12 cellular contexts compared by ENCODE assay signal in the genomic region with DNA sequence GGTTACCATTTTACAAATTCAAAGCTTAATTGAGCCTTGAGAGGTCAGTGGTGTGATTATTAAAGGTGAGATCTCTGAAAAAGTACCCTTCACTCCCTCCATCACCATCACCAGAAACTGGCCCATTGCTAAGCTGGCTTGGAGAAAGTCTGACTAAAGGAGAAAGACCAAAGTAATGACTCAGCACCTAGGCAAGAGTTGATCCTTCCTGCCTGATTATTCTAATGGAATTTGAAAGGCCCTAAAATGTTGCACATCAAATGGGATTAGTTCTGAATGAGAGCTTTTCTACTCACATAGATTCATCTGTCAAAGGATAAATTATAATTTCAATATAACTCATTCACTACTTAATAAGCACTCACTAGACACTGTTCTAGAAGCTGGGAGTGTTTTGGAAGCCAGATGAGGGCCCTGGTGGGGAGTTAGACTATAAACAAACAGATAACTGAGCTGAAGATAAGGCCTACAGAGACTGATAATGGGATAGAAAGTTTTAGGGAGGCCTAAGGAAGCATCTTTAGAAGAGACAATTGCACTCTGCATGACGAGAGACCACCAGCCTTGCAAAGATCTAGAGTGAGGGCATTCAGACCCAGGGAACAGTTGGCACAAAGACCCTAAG.
DNase-seq lines count a peak whose midpoint lies in the region; ATAC-seq, FAIRE-seq and TF ChIP-seq lines count a peak whose summit lies in the region.
"Had no signal": no experiment of that assay in that cellular context is flagged by ENCODE, and none has a peak within 500 bp of the region (broad histone marks: within the 10 kb centered on the region; RNA-seq: fewer than 3 reads in every experiment).

No MANE protein-coding gene starts in this region.

- H4K20me1 ChIP-seq in H9 (ENCODE audit: control insufficient read depth, insufficient read depth, insufficient read length) = no peaks in the 10 kb centered on the region

- H3K9ac ChIP-seq in H9 (ENCODE audit: extremely low read depth, insufficient read length, low read length) (no peak overlapping the region), mesenchymal stem cell (ENCODE audit: low read length) (no peak overlapping the region)

- H3K14ac ChIP-seq in H9 (ENCODE audit: insufficient read depth, low read length) (no peak overlapping the region; the same call in 1 of the 2 replicates), mesenchymal stem cell (ENCODE audit: low read length in 2 of 2) (no peak overlapping the region)

- H2BK15ac ChIP-seq in H9 (ENCODE audit: low read depth, low read length) (no peak overlapping the region), mesenchymal stem cell (ENCODE audit: low read depth, poor library complexity, severe bottlenecking) (no peak overlapping the region)

- H2BK12ac ChIP-seq in H9 (ENCODE audit: insufficient read length, low read depth, low read length) = no peak overlapping the region
- H2BK12ac ChIP-seq in mesenchymal stem cell (ENCODE audit: low read length in 2 of 2) = peak overlapping the region in 1 of 2 experiments; percentile 77

- H2BK120ac ChIP-seq in H9 (ENCODE audit: low read depth, low read length, poor library complexity, severe bottlenecking) (no peak overlapping the region), mesenchymal stem cell (ENCODE audit: low read depth, low read length) (no peak overlapping the region)

- H3K4me1 ChIP-seq in A549 (peaks cover 14% of the 10 kb centered on the region; the same call in 2 of the 3 replicates), H9 (ENCODE audit: insufficient read depth, low read length) (no peaks in the 10 kb centered on the region; the same call in 1 of the 2 replicates), mesenchymal stem cell (ENCODE audit: control insufficient read depth, insufficient read depth, low read depth, low read length) (peaks cover 2% of the 10 kb centered on the region)

- no peak overlapping the region for H2BK5ac ChIP-seq in H9 (ENCODE audit: insufficient read length, low read length)
- H2BK5ac ChIP-seq in mesenchymal stem cell (ENCODE audit: low read depth, low read length, poor library complexity, severe bottlenecking) = no peak overlapping the region

- H3K4me1 Mint-ChIP-seq in H9 = peaks cover 14 to 24% of the 10 kb centered on the region in 2 experiments

- H4K8ac ChIP-seq in H9 (replicated peaks; ENCODE audit: insufficient read length, low read depth, low read length) (no peak overlapping the region), mesenchymal stem cell (ENCODE audit: low read length) (no peak overlapping the region)

- H3K79me1 ChIP-seq in H9 (ENCODE audit: insufficient read depth, low read depth, low read length, poor library complexity, severe bottlenecking) (no peaks in the 10 kb centered on the region), mesenchymal stem cell (replicated peaks; ENCODE audit: low read length, poor library complexity, severe bottlenecking) (peaks cover 2% of the 10 kb centered on the region)

- no peaks in the 10 kb centered on the region for H3K23me2 ChIP-seq in H9 (ENCODE audit: insufficient read length, low read depth, low read length, poor library complexity, severe bottlenecking)

- DNase-seq in A549 (ENCODE audit: low read depth in 1 of 2, low spot score in 1 of 2) (no peak), H9 (no peak), brain microvascular endothelial cell (peak; percentile 38), mesenchymal stem cell (peak; percentile 21), mucosa of gallbladder (ENCODE audit: low spot score) (no peak), NCI-H526 treated with DMSO at 0.1 percent for 48 hours (lab: John Stamatoyannopoulos, UW) (no peak), NCI-H1417 (lab: John Stamatoyannopoulos, UW) (no peak)
- DNase-seq in activated CD8-positive, alpha-beta memory T cell treated with anti-CD3 and anti-CD28 coated beads, Interleukin-2, amount 50 U/mL, for 4 hours = no peak
- DNase-seq: midbrain; NCI-H748 treated with DMSO at 0.1 percent for 48 hours; stimulated activated CD4-positive, alpha-beta T cell treated with anti-CD3 and anti-CD28 coated beads, Interleukin-12 subunit alpha, Interleukin-12 subunit beta, amount 100 ng/mL, for 4 hours had no signal

- TF ChIP-seq CTCF in A549 (IDR thresholded peaks at IDR 0.05) = no peak
- no peak for TF ChIP-seq CTCF in H9 (conservative IDR thresholded peaks at IDR 0.05)
- TF ChIP-seq CTCF in brain microvascular endothelial cell (IDR thresholded peaks at IDR 0.05; ENCODE audit: low read depth, low read length, missing control alignments) = no peak

- in situ Hi-C loops in brain microvascular endothelial cell (cut with HindIII; ENCODE audit: low pct_ligation_motif_present, low sequenced_read_pairs) = no loop called here

- no peak overlapping the region for H2BK20ac ChIP-seq in H9 (ENCODE audit: low read depth, low read length, poor library complexity, severe bottlenecking)

- no peak for ATAC-seq in A549

- H3K18ac ChIP-seq in H9 (ENCODE audit: insufficient read length, low read depth, low read length) (no peak overlapping the region), mesenchymal stem cell (ENCODE audit: low read depth in 1 of 2, low read length in 2 of 2) (no peak overlapping the region)

- no peak overlapping the region for H3K4ac ChIP-seq in H9 (ENCODE audit: low read depth, low read length)
- H3K4ac ChIP-seq in mesenchymal stem cell (ENCODE audit: low read depth in 1 of 2, low read length in 2 of 2) = peak overlapping the region in 1 of 2 experiments; percentile 75

- H3K79me2 ChIP-seq in H9 (ENCODE audit: insufficient read depth, low read length) = no peaks in the 10 kb centered on the region

- WGBS in A549 (ENCODE audit: missing lambda C conversion rate) = 100% methylated on average over 1 of the region's 1 CpG
- WGBS in H9 (ENCODE audit: extremely low coverage, insufficient read length, low lambda C conversion rate) = no CpG with 5 or more reads among the region's 1 CpG
- 59% methylated on average over 1 of the region's 1 CpG for WGBS in mesenchymal stem cell

- H2AFZ ChIP-seq in H9 (ENCODE audit: low read length) (no peak overlapping the region), mesenchymal stem cell (ENCODE audit: low read depth, low read length) (no peak overlapping the region)

- no peak for TF ChIP-seq RAD21 in A549 (conservative IDR thresholded peaks at IDR 0.05 in 1 of 2, IDR thresholded peaks at IDR 0.05 in 1 of 2)

- H4K91ac ChIP-seq in H9 (ENCODE audit: insufficient read length, low read depth, low read length) = no peak overlapping the region
- peak overlapping the region; percentile 15 for H4K91ac ChIP-seq in mesenchymal stem cell (ENCODE audit: low read length)

- no peak for FAIRE-seq in A549 (lab: Jason Lieb, UNC)
- FAIRE-seq: GM12891 had no signal

- H3K36me3 ChIP-seq in brain microvascular endothelial cell (replicated peaks) = peaks cover 13% of the 10 kb centered on the region
- H3K36me3 ChIP-seq in mesenchymal stem cell (ENCODE audit: control insufficient read depth in 1 of 2, insufficient read depth in 2 of 2, low read depth in 1 of 2, low read length in 2 of 2) = peaks cover 9 to 31% of the 10 kb centered on the region in 2 experiments

- H3K27me3 ChIP-seq in H9 (ENCODE audit: insufficient read depth, low read length) (no peaks in the 10 kb centered on the region), brain microvascular endothelial cell (replicated peaks) (no peaks in the 10 kb centered on the region), mesenchymal stem cell (ENCODE audit: control insufficient read depth in 1 of 2, insufficient read depth in 1 of 2, low read length in 2 of 2) (no peaks in the 10 kb centered on the region)

- CTCF ChIA-PET in A549 (lab: Yijun Ruan, JAX) = interaction anchor here (1.1 to 1.6 kb wide), 2 partner anchors 31 to 505 kb away, joined by 3 to 5 read pairs; no protein-coding TSS in a partner anchor

- no peaks in the 10 kb centered on the region for H3K9me3 Mint-ChIP-seq in H9

- POLR2A ChIA-PET in A549 (lab: Yijun Ruan, JAX) = no interaction called here

- no peak overlapping the region for H3K4me3 ChIP-seq in A549
- no peak overlapping the region for H3K4me3 ChIP-seq in brain microvascular endothelial cell (ENCODE audit: low read depth, low read length)
- H3K4me3 ChIP-seq in mesenchymal stem cell (ENCODE audit: insufficient read depth in 1 of 2, low read depth in 1 of 2, low read length in 2 of 2) = peak overlapping the region in 1 of 2 experiments; percentile 31

- no peak overlapping the region for H4K5ac ChIP-seq in H9 (ENCODE audit: insufficient read length, low read depth, low read length)

- H3T11ph ChIP-seq in H9 (ENCODE audit: low read length) = no peak overlapping the region

- no peak overlapping the region for H3K4me3 Mint-ChIP-seq in H9

- no peaks in the 10 kb centered on the region for H3K27me3 Mint-ChIP-seq in H9 (ENCODE audit: low read depth)

- TF ChIP-seq EP300 in A549 (IDR thresholded peaks at IDR 0.05) = no peak

- H3K4me2 ChIP-seq in A549 = no peak overlapping the region
- H3K4me2 ChIP-seq in H9 (ENCODE audit: insufficient read depth, insufficient read length, low read length) = no peak overlapping the region
- H3K4me2 ChIP-seq in mesenchymal stem cell (ENCODE audit: low read length, poor library complexity, severe bottlenecking) = no peak overlapping the region

- H3K23ac ChIP-seq in H9 (ENCODE audit: insufficient read length, low read depth, low read length) (no peak overlapping the region), mesenchymal stem cell (ENCODE audit: low read length in 2 of 2) (no peak overlapping the region)

- H3K56ac ChIP-seq in H9 (ENCODE audit: insufficient read length, low read depth, low read length) = no peak overlapping the region

- H3K27ac ChIP-seq in A549 = no peak overlapping the region
- H3K27ac ChIP-seq in H9 (ENCODE audit: insufficient read length, low read depth, low read length) = no peak overlapping the region
- peak overlapping the region; percentile 8 for H3K27ac ChIP-seq in brain microvascular endothelial cell
- no peak overlapping the region for H3K27ac ChIP-seq in mesenchymal stem cell (ENCODE audit: low read length, poor library complexity, severe bottlenecking)

- H3K36me3 Mint-ChIP-seq in H9 (ENCODE audit: insufficient read depth in 1 of 3, low read depth in 3 of 3) = no peaks in the 10 kb centered on the region

- no peak for TF ChIP-seq POLR2A in A549 (IDR thresholded peaks at IDR 0.05; ENCODE audit: low read length)

- peak overlapping the region in 2 of 3 experiments; percentile 37 to 77; a peak in 3 of 7 replicates for H3K27ac Mint-ChIP-seq in H9

- H2AK5ac ChIP-seq in H9 (ENCODE audit: insufficient read length, low read length) (no peak overlapping the region), mesenchymal stem cell (ENCODE audit: low read length, severe bottlenecking) (no peak overlapping the region)

- no peaks in the 10 kb centered on the region for H3K9me3 ChIP-seq in A549
- no peaks in the 10 kb centered on the region for H3K9me3 ChIP-seq in H9 (ENCODE audit: control insufficient read depth, low read depth, low read length)
- no peaks in the 10 kb centered on the region for H3K9me3 ChIP-seq in mesenchymal stem cell (ENCODE audit: control insufficient read depth, low read length)

Comparison
In these comparisons a context has a peak if more than half of its experiments do, and no peak if none do; other contexts are left out.
1. DNase-seq: peak in brain microvascular endothelial cell (single experiment) and mesenchymal stem cell (single experiment); none in A549 (0 of 2), H9 (single experiment), mucosa of gallbladder (single experiment), activated CD8-positive, alpha-beta memory T cell treated with anti-CD3 and anti-CD28 coated beads, Interleukin-2, amount 50 U/mL, for 4 hours (single experiment), NCI-H526 treated with DMSO at 0.1 percent for 48 hours (single experiment) and NCI-H1417 (0 of 3).